9 cellular contexts compared by ENCODE assay signal in genomic region chr17:68016838-68017237, GRCh38.
"Had no signal": no experiment of that assay in that cellular context is flagged by ENCODE, and none has a peak within 500 bp of the region (broad histone marks: within the 10 kb centered on the region; RNA-seq: fewer than 3 reads in every experiment).

No MANE protein-coding gene starts in this region.

- H3K27ac Mint-ChIP-seq: HFFc6 had no signal

- H3K4me3 ChIP-seq: HAP-1 had no signal

- H3K9me3 ChIP-seq: HAP-1 had no signal

- FAIRE-seq: K562 had no signal

- ATAC-seq: HCT116, K562 had no signal

- H3K27ac ChIP-seq: HL-60 had no signal

- H3K36me3 ChIP-seq: HAP-1 had no signal

- H3K4me3 Mint-ChIP-seq: HFFc6 had no signal

- H3K9me3 Mint-ChIP-seq: HFFc6 had no signal

- DNase-seq: GOT3, H7, HFFc6, IMR-90, KG1 had no signal
